In genomic region chr17:75645889-75646625, GRCh38 we compare ENCODE assay signal across 8 cellular contexts. TPM values are rescaled to one million over a fixed set of nuclear protein-coding genes. Genes with fewer than 3 reads are reported as not detected.
DNase-seq lines count a peak whose midpoint lies in the region; ATAC-seq, FAIRE-seq and TF ChIP-seq lines count a peak whose summit lies in the region.

No MANE protein-coding gene starts in this region.

- H3K36me3 ChIP-seq in Panc1 (ENCODE audit: control insufficient read depth, insufficient read depth, low read length) (no peaks in the 10 kb centered on the region), gastroesophageal sphincter (peaks cover 0 to 78% of the 10 kb centered on the region in 2 donors), psoas muscle (ENCODE audit: insufficient read depth in 1 of 2, low read depth in 1 of 2) (peaks cover 0 to 52% of the 10 kb centered on the region in 2 donors), BE2C (peaks cover 5% of the 10 kb centered on the region)

- WGBS in gastroesophageal sphincter (ENCODE audit: low coverage in 1 of 2), 2 donors, result 64 to 80% methylated on average over 1 to 5 of the region's 16 CpGs
- WGBS in psoas muscle, 3 donors, result 86 to 89% (median 88%) methylated on average over 15 to 16 of the region's 16 CpGs

- intact Hi-C loops in Panc1 (cut with micrococcal nuclease; ENCODE audit: unreplicated experiment), result no loop called here
- intact Hi-C loops in psoas muscle (cut with DNase I), result no loop called here

- H3K4me1 ChIP-seq in Panc1 (ENCODE audit: control insufficient read depth, insufficient read depth, low read length) (peaks cover 5% of the 10 kb centered on the region), gastroesophageal sphincter (no peaks in the 10 kb centered on the region), psoas muscle (no peaks in the 10 kb centered on the region), BE2C (no peaks in the 10 kb centered on the region)

- H3K27me3 ChIP-seq in Panc1 (ENCODE audit: control insufficient read depth, insufficient read depth, low read length) (no peaks in the 10 kb centered on the region), gastroesophageal sphincter (no peaks in the 10 kb centered on the region), psoas muscle (ENCODE audit: insufficient read depth in 3 of 3, low read length in 2 of 3) (no peaks in the 10 kb centered on the region), BE2C (no peaks in the 10 kb centered on the region)

- H3K9me3 ChIP-seq in Panc1 (ENCODE audit: control insufficient read depth, insufficient read depth, low read depth, low read length) (no peaks in the 10 kb centered on the region), gastroesophageal sphincter (no peaks in the 10 kb centered on the region), psoas muscle (no peaks in the 10 kb centered on the region), BE2C (no peaks in the 10 kb centered on the region)

- DNase-seq in Panc1 (ENCODE audit: low read depth, low spot score), result no peak
- no peak for DNase-seq in psoas muscle
- no peak for DNase-seq in BE2C
- DNase-seq in D721Med (ENCODE audit: insufficient read length, low spot score), result no peak
- no peak for DNase-seq in cerebellar nuclear complex (lab: John Stamatoyannopoulos, UW)

- POLR2A ChIA-PET in Panc1 (lab: Charles Lee), result no interaction called here

- TF ChIP-seq POLR2A in gastroesophageal sphincter (IDR thresholded peaks at IDR 0.05), result no peak

- in situ Hi-C loops in Panc1 (cut with HindIII; ENCODE audit: low pct_unique_long_range_greater_than_20kb, low sequenced_read_pairs), result no loop called here

- FAIRE-seq in D721Med (lab: Jason Lieb, UNC), result no peak

- no TSS peak for BruUV-seq in Panc1 (replicated peaks; lab: Mats Ljungman, UMichigan)

- CTCF ChIA-PET in Panc1 (lab: Charles Lee), result interaction anchor here (2.6 kb wide), 1 partner anchor 13 kb away, joined by 15 read pairs; the partner anchor contains the start of gene SMIM5

- H3K27ac ChIP-seq in Panc1 (ENCODE audit: low read length), result no peak overlapping the region
- no peak overlapping the region for H3K27ac ChIP-seq in gastroesophageal sphincter
- H3K27ac ChIP-seq in psoas muscle, result no peak overlapping the region

- TF ChIP-seq EP300 in gastroesophageal sphincter (IDR thresholded peaks at IDR 0.05), result no peak

- H3K4me3 ChIP-seq in Panc1 (ENCODE audit: low read depth in 2 of 2, low read length in 2 of 2) (no peak overlapping the region), gastroesophageal sphincter (no peak overlapping the region), psoas muscle (no peak overlapping the region), BE2C (ENCODE audit: low read depth, low read length) (no peak overlapping the region)

- TF ChIP-seq CTCF in Panc1 (IDR thresholded peaks at IDR 0.05), result no peak
- TF ChIP-seq CTCF in gastroesophageal sphincter (IDR thresholded peaks at IDR 0.05), result no peak
- no peak for TF ChIP-seq CTCF in psoas muscle (IDR thresholded peaks at IDR 0.05)
- no peak for TF ChIP-seq CTCF in BE2C (IDR thresholded peaks at IDR 0.05; ENCODE audit: low read depth, low read length)
- TF ChIP-seq CTCF in D721Med (IDR thresholded peaks at IDR 0.05; ENCODE audit: insufficient read depth, missing control alignments), result no peak

- ATAC-seq in GM18502 (IDR thresholded peaks at IDR 0.05; ENCODE audit: poor library complexity, unreplicated experiment) (peak; percentile 67), HG02610 (IDR thresholded peaks at IDR 0.05; ENCODE audit: unreplicated experiment) (peak; percentile 81), Panc1 (peak; percentile 22), gastroesophageal sphincter (peak; percentile 65), psoas muscle (peak; percentile 20 to 40 (median 34))

RNA-seq across cellular contexts. Expression of gene SMIM5, which starts 12.8 kb away (rescaled TPM):
- total RNA-seq in Panc1 (2021; ENCODE audit: unreplicated experiment), result 0.10 TPM
- polyA plus RNA-seq in Panc1 (2012; ENCODE audit: insufficient read length), result 0.24 TPM
- total RNA-seq in gastroesophageal sphincter, result 1 to 10 TPM; 3.8 to 6.8 (median 5.0) TPM
- total RNA-seq in psoas muscle, result under 1 TPM in 3 of 4 donors, not detected in 1; 0.11 to 0.28 (median 0.17) TPM
- polyA plus RNA-seq in psoas muscle, result under 1 TPM; 0.17 to 0.92 (median 0.21) TPM
- 0.46 TPM for polyA plus RNA-seq in BE2C (2012; ENCODE audit: insufficient read depth, insufficient read length, low read depth)

RNA-seq across cellular contexts. Expression of gene RECQL5, which starts 20.9 kb away (rescaled TPM):
- total RNA-seq in Panc1 (2021; ENCODE audit: unreplicated experiment) (46.1 TPM), gastroesophageal sphincter (10 to 100 TPM in 3 of 4 donors, 1 to 10 TPM in 1; 6.4 to 15.1 (median 13.6) TPM), psoas muscle (10 to 100 TPM in 2 of 4 donors, 1 to 10 TPM in 2; 6.8 to 15.5 (median 9.6) TPM)
- 34.1 TPM for polyA plus RNA-seq in Panc1 (2012; ENCODE audit: insufficient read length)
- polyA plus RNA-seq in psoas muscle, result 10 to 100 TPM in 1 of 3 donors, 1 to 10 TPM in 2; 5.7 to 16.0 (median 7.8) TPM
- polyA plus RNA-seq in BE2C (2012; ENCODE audit: insufficient read depth, insufficient read length, low read depth), result 69.1 TPM

RNA-seq across cellular contexts. Expression of gene SAP30BP, which starts 21.1 kb away (rescaled TPM):
- total RNA-seq in Panc1 (2021; ENCODE audit: unreplicated experiment), result 138 TPM
- 89.8 TPM for polyA plus RNA-seq in Panc1 (2012; ENCODE audit: insufficient read length)
- total RNA-seq in gastroesophageal sphincter, result 10 to 100 TPM; 68.2 to 87.2 (median 77.2) TPM
- total RNA-seq in psoas muscle, result 10 to 100 TPM; 40.9 to 68.5 (median 46.7) TPM
- 100 to 1,000 TPM in 1 of 3 donors, 10 to 100 TPM in 2; 71.9 to 123 (median 79.4) TPM for polyA plus RNA-seq in psoas muscle
- 162 TPM for polyA plus RNA-seq in BE2C (2012; ENCODE audit: insufficient read depth, insufficient read length, low read depth)

RNA-seq across cellular contexts. Expression of gene MYO15B, which starts 58.5 kb away (rescaled TPM):
- total RNA-seq in Panc1 (2021; ENCODE audit: unreplicated experiment), result 26.5 TPM
- polyA plus RNA-seq in Panc1 (2012; ENCODE audit: insufficient read length), result 26.4 TPM
- 10 to 100 TPM; 10.7 to 76.1 (median 50.8) TPM for total RNA-seq in gastroesophageal sphincter
- 10 to 100 TPM; 11.9 to 28.2 (median 21.4) TPM for total RNA-seq in psoas muscle
- 10 to 100 TPM in 2 of 3 donors, 1 to 10 TPM in 1; 5.2 to 23.7 (median 11.8) TPM for polyA plus RNA-seq in psoas muscle
- polyA plus RNA-seq in BE2C (2012; ENCODE audit: insufficient read depth, insufficient read length, low read depth), result 10.0 TPM

Comparison
In these comparisons a context has a peak if more than half of its experiments do, and no peak if none do; other contexts are left out.
1. ATAC-seq: peak in every context shown above with its lines; median percentile 81 in HG02610; 67 in GM18502; 65 in gastroesophageal sphincter; 34 in psoas muscle; 22 in Panc1.